ENCODE assay signal across 24 cellular contexts in genomic region chr6:109759098-109759855, GRCh38.
A peak's percentile ranks its signal among the peaks of the same experiment; 100 is the strongest.
DNase-seq lines count a peak whose midpoint lies in the region; ATAC-seq and TF ChIP-seq lines count a peak whose summit lies in the region.
"Had no signal": no experiment of that assay in that cellular context is flagged by ENCODE, and none has a peak within 500 bp of the region (broad histone marks: within the 10 kb centered on the region; RNA-seq: fewer than 3 reads in every experiment).

No MANE protein-coding gene starts in this region.

- no peak overlapping the region for H3K4me3 ChIP-seq in CD8-positive, alpha-beta T cell (ENCODE audit: low read depth, low read length)
- no peak overlapping the region for H3K4me3 ChIP-seq in HEK293 (ENCODE audit: low read depth, low read length)
- H3K4me3 ChIP-seq: body of pancreas, right lobe of liver, SK-N-MC, thoracic aorta had no signal

- intact Hi-C loops in CD8-positive, alpha-beta T cell (cut with DNase I, micrococcal nuclease), result no loop called here

- peak overlapping the region; percentile 16 for H3K27ac Mint-ChIP-seq in CD8-positive, alpha-beta T cell
- H3K27ac Mint-ChIP-seq in activated naive CD8-positive, alpha-beta T cell treated with anti-CD3 and anti-CD28 coated beads, Interleukin-2, amount 50 U/mL, for 24 hours, result peak overlapping the region; percentile 30
- peak overlapping the region; percentile 89 for H3K27ac Mint-ChIP-seq in nephron progenitor cell
- H3K27ac Mint-ChIP-seq: activated T-cell treated with anti-CD3 and anti-CD28 coated beads, Interleukin-2, amount 50 U/mL, for 24 hours had no signal

- no peaks in the 10 kb centered on the region for H3K36me3 ChIP-seq in CD8-positive, alpha-beta T cell (ENCODE audit: insufficient read depth, low read length)
- no peaks in the 10 kb centered on the region for H3K36me3 ChIP-seq in HEK293 (ENCODE audit: control insufficient read depth in 2 of 2, insufficient read depth in 1 of 2, low read length in 2 of 2)

- no peak for TF ChIP-seq CTCF in CD8-positive, alpha-beta T cell (IDR thresholded peaks at IDR 0.05)
- TF ChIP-seq CTCF in HEK293 (tag by site-specific recombination; IDR thresholded peaks at IDR 0.05), result no peak
- no peak for TF ChIP-seq CTCF in nephron progenitor cell (IDR thresholded peaks at IDR 0.05)

- no peak for DNase-seq in CD8-positive, alpha-beta T cell
- DNase-seq in activated naive CD8-positive, alpha-beta T cell treated with anti-CD3 and anti-CD28 coated beads, Interleukin-2, amount 50 U/mL, for 24 hours, result no peak
- DNase-seq in nephron progenitor cell, result no peak
- no peak for DNase-seq in NCI-H345 (lab: John Stamatoyannopoulos, UW)
- no peak for DNase-seq in cortex of kidney (lab: John Stamatoyannopoulos, UW)
- DNase-seq in DMS153 treated with DMSO at 0.1 percent for 48 hours (lab: John Stamatoyannopoulos, UW; ENCODE audit: unreplicated experiment), result no peak
- DNase-seq: activated CD4-positive, alpha-beta T cell treated with anti-CD3 and anti-CD28 coated beads for 48 hours; activated gamma-delta T cell treated with Interleukin-2 at 50 U/mL for 16 hours; activated T-cell treated with anti-CD3 and anti-CD28 coated beads, Interleukin-2, amount 50 U/mL, for 24 hours; body of pancreas; CD4-positive, alpha-beta T cell; GOT3; NCI-H2227 treated with DMSO at 0.1 percent for 48 hours; NCI-H748 treated with DMSO at 0.1 percent for 48 hours; right lobe of liver; stimulated activated CD4-positive, alpha-beta T cell treated with anti-CD3 and anti-CD28 coated beads, Interleukin-4, amount 100 ng/mL, for 1 hour; T-helper 2 cell had no signal

- H3K9me3 ChIP-seq in CD8-positive, alpha-beta T cell (ENCODE audit: low read length), result no peaks in the 10 kb centered on the region
- no peaks in the 10 kb centered on the region for H3K9me3 ChIP-seq in HEK293 (ENCODE audit: control insufficient read depth, insufficient read depth, low read depth, low read length)
- H3K9me3 ChIP-seq: body of pancreas, right lobe of liver, thoracic aorta had no signal

- peaks cover 2% of the 10 kb centered on the region for H3K9me3 Mint-ChIP-seq in CD8-positive, alpha-beta T cell
- peaks cover 14% of the 10 kb centered on the region for H3K9me3 Mint-ChIP-seq in activated naive CD8-positive, alpha-beta T cell treated with anti-CD3 and anti-CD28 coated beads, Interleukin-2, amount 50 U/mL, for 24 hours
- peaks cover 38% of the 10 kb centered on the region for H3K9me3 Mint-ChIP-seq in nephron progenitor cell

- peaks cover 12% of the 10 kb centered on the region for H3K4me1 ChIP-seq in CD8-positive, alpha-beta T cell (ENCODE audit: insufficient read depth, low read length)
- H3K4me1 ChIP-seq in HEK293 (ENCODE audit: control insufficient read depth, insufficient read depth, low read length), result no peaks in the 10 kb centered on the region
- H3K4me1 ChIP-seq: body of pancreas, parathyroid adenoma, right lobe of liver had no signal

- no peaks in the 10 kb centered on the region for H3K27me3 ChIP-seq in CD8-positive, alpha-beta T cell (ENCODE audit: insufficient read depth, low read length)
- H3K27me3 ChIP-seq: body of pancreas, right lobe of liver had no signal

- no peaks in the 10 kb centered on the region for H3K27me3 Mint-ChIP-seq in CD8-positive, alpha-beta T cell (ENCODE audit: low read depth)
- H3K27me3 Mint-ChIP-seq in activated naive CD8-positive, alpha-beta T cell treated with anti-CD3 and anti-CD28 coated beads, Interleukin-2, amount 50 U/mL, for 24 hours, result no peaks in the 10 kb centered on the region
- peaks cover 3% of the 10 kb centered on the region for H3K27me3 Mint-ChIP-seq in nephron progenitor cell (ENCODE audit: low read depth, poor library complexity)
- H3K27me3 Mint-ChIP-seq: activated T-cell treated with anti-CD3 and anti-CD28 coated beads, Interleukin-2, amount 50 U/mL, for 24 hours; CD4-positive, alpha-beta T cell; IgD-negative memory B cell had no signal

- POLR2A ChIA-PET in CD8-positive, alpha-beta T cell (lab: Charles Lee), result no interaction called here
- POLR2A ChIA-PET in HEK293 (lab: Yijun Ruan, JAX), result no interaction called here

- peaks cover 68% of the 10 kb centered on the region for H3K36me3 Mint-ChIP-seq in CD8-positive, alpha-beta T cell
- peaks cover 33% of the 10 kb centered on the region for H3K36me3 Mint-ChIP-seq in activated naive CD8-positive, alpha-beta T cell treated with anti-CD3 and anti-CD28 coated beads, Interleukin-2, amount 50 U/mL, for 24 hours (ENCODE audit: low read depth)
- H3K36me3 Mint-ChIP-seq in nephron progenitor cell (ENCODE audit: low read depth), result peaks cover 43% of the 10 kb centered on the region

- no peak overlapping the region for H3K27ac ChIP-seq in CD8-positive, alpha-beta T cell (ENCODE audit: low read depth, low read length)
- H3K27ac ChIP-seq in HEK293 (ENCODE audit: extremely low read depth, low read depth, low read length), result no peak overlapping the region
- H3K27ac ChIP-seq: body of pancreas, parathyroid adenoma, right lobe of liver, RWPE1, SK-N-MC, thoracic aorta had no signal

- CTCF ChIA-PET in CD8-positive, alpha-beta T cell (lab: Charles Lee), result interaction anchor here (0.7 kb wide), 1 partner anchor 43 kb away, joined by 4 read pairs; no protein-coding TSS in a partner anchor
- CTCF ChIA-PET in HEK293 (lab: Yijun Ruan, JAX), result interaction anchor here (1.7 kb wide), 1 partner anchor 281 kb away, joined by 4 read pairs; no protein-coding TSS in a partner anchor

- H3K4me1 Mint-ChIP-seq in CD8-positive, alpha-beta T cell (ENCODE audit: low read depth), result peaks cover 17% of the 10 kb centered on the region
- H3K4me1 Mint-ChIP-seq in activated naive CD8-positive, alpha-beta T cell treated with anti-CD3 and anti-CD28 coated beads, Interleukin-2, amount 50 U/mL, for 24 hours, result peaks cover 14% of the 10 kb centered on the region
- H3K4me1 Mint-ChIP-seq in nephron progenitor cell, result no peaks in the 10 kb centered on the region
- H3K4me1 Mint-ChIP-seq: neural crest cell had no signal

- no peak overlapping the region for H3K4me3 Mint-ChIP-seq in CD8-positive, alpha-beta T cell
- H3K4me3 Mint-ChIP-seq in activated naive CD8-positive, alpha-beta T cell treated with anti-CD3 and anti-CD28 coated beads, Interleukin-2, amount 50 U/mL, for 24 hours, result no peak overlapping the region
- H3K4me3 Mint-ChIP-seq in nephron progenitor cell, result no peak overlapping the region
- H3K4me3 Mint-ChIP-seq: activated T-cell treated with anti-CD3 and anti-CD28 coated beads, Interleukin-2, amount 50 U/mL, for 24 hours; CD4-positive, alpha-beta T cell; neural crest cell had no signal

- no peak for ATAC-seq in CD8-positive, alpha-beta T cell
- ATAC-seq in activated naive CD8-positive, alpha-beta T cell treated with anti-CD3 and anti-CD28 coated beads, Interleukin-2, amount 50 U/mL, for 24 hours, result no peak
- ATAC-seq: body of pancreas had no signal

TF ChIP-seq in HEK293, 187 proteins besides CTCF, POLR2A, EP300 and RAD21:
- TF ChIP-seq ZNF146 (tag by site-specific recombination; IDR thresholded peaks at IDR 0.05) (peak; percentile 78), ZNF558 (tag by site-specific recombination; IDR thresholded peaks at IDR 0.05) (no peak), ZNF623 (tag by site-specific recombination; IDR thresholded peaks at IDR 0.05) (no peak), ZNF10 (tag by site-specific recombination; IDR thresholded peaks at IDR 0.05) (no peak), ZNF555 (tag by site-specific recombination; conservative IDR thresholded peaks at IDR 0.05) (no peak), ZSCAN16 (tag by site-specific recombination; IDR thresholded peaks at IDR 0.05) (no peak), ZNF48 (tag by site-specific recombination; IDR thresholded peaks at IDR 0.05) (no peak), ZNF211 (tag by site-specific recombination; IDR thresholded peaks at IDR 0.05; ENCODE audit: low read depth) (no peak), KLF16 (tag by site-specific recombination; IDR thresholded peaks at IDR 0.05) (no peak), ZNF280D (tag by site-specific recombination; IDR thresholded peaks at IDR 0.05) (peak; percentile 55; the same call in 1 of the 2 replicates), ZNF239 (tag by site-specific recombination; IDR thresholded peaks at IDR 0.05) (no peak)

Comparison
In these comparisons a context has a peak if more than half of its experiments do, and no peak if none do; other contexts are left out.
1. H3K27ac Mint-ChIP-seq: peak in every context shown above with its lines; median percentile 89 in nephron progenitor cell; 30 in activated naive CD8-positive, alpha-beta T cell treated with anti-CD3 and anti-CD28 coated beads, Interleukin-2, amount 50 U/mL, for 24 hours; 16 in CD8-positive, alpha-beta T cell.